In the genomic region with DNA sequence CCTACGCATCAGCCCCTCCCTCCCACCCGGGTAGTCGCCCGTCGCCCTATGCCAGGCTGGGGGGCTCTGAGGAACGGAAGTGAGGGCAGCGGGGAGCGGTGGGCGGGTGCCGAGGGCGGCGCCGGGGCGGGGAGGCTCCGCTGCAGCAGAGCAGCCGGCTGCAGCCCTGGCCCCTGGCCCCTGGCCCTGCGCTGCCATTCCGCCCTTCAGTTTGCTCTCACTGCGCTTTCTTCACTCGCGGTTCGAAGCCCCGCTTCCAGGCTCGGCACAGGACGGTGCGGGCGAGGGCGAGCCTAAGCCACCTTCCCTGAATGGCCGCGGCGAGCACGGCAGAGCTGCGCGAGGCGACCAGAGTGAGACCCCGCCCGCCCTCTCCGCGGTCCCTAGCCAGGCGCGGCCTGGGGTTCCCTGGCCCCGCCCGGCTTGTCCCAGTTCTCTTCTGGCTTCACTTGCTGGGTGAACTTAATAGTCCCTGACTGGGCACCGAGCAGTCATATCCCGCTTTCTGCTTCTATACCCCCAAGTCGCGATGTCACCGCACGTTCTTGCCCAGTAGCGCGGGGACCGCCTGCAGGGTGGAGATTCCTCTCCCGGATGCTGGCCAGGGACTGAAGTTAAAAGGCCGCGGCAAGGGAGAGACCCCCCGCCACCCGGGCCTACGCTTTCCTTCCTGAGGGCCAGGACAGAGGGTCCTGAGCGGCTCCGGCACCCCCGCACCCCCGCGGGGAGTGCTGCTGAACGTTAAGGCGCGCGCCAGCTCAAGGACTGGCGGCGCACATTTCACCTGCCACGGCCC, we compare ENCODE assay signal across 8 cellular contexts. TPM values are rescaled to one million over a fixed set of nuclear protein-coding genes. Genes with fewer than 3 reads are reported as not detected.
DNase-seq lines count a peak whose midpoint lies in the region; ATAC-seq, FAIRE-seq and TF ChIP-seq lines count a peak whose summit lies in the region.

No MANE protein-coding gene starts in this region.

- 3% methylated on average over 70 of the region's 70 CpGs for WGBS in liver
- 1 to 2% methylated on average over 24 to 59 of the region's 70 CpGs for WGBS in testis, 2 donors

- H3K9ac ChIP-seq in liver (ENCODE audit: low read depth in 1 of 2, low read length in 2 of 2): no peak overlapping the region

- H3K36me3 ChIP-seq in bronchial epithelial cell (ENCODE audit: control insufficient read depth, insufficient read depth, low read length) (no peaks in the 10 kb centered on the region), liver (ENCODE audit: control insufficient read depth in 4 of 4, insufficient read depth in 3 of 4, low read depth in 1 of 4, low read length in 3 of 4) (no peaks in the 10 kb centered on the region), testis (ENCODE audit: low read depth, missing control alignments) (no peaks in the 10 kb centered on the region)

- H3K36me3 Mint-ChIP-seq in T-helper 2 cell treated with Interferon-gamma antibody and Interleukin-4, amounts not matched to agents 5 μg/mL and 100 μg/mL, for 36 hours (ENCODE audit: low read depth): peaks cover 3% of the 10 kb centered on the region

- peaks cover 10% of the 10 kb centered on the region for H3K9me3 Mint-ChIP-seq in T-helper 2 cell treated with Interferon-gamma antibody and Interleukin-4, amounts not matched to agents 5 μg/mL and 100 μg/mL, for 36 hours

- no peak for TF ChIP-seq RAD21 in liver (IDR thresholded peaks at IDR 0.05)

- no peak for TF ChIP-seq POLR2A in testis (IDR thresholded peaks at IDR 0.05)

- H3K4me1 ChIP-seq in liver (ENCODE audit: control insufficient read depth in 4 of 4, insufficient read depth in 4 of 4, low read length in 3 of 4) (peaks cover 6 to 21% (median 14%) of the 10 kb centered on the region in 4 donors), testis (no peaks in the 10 kb centered on the region)

- intact Hi-C loops in testis (cut with DNase I; ENCODE audit: low total_unique reads): no loop called here

- no peaks in the 10 kb centered on the region for H3K9me3 ChIP-seq in liver (ENCODE audit: control insufficient read depth in 4 of 4, low read length in 3 of 4)
- H3K9me3 ChIP-seq in testis: no peaks in the 10 kb centered on the region

- H3K4me1 Mint-ChIP-seq in T-helper 2 cell treated with Interferon-gamma antibody and Interleukin-4, amounts not matched to agents 5 μg/mL and 100 μg/mL, for 36 hours (ENCODE audit: low read depth): peaks cover 9% of the 10 kb centered on the region

- H3K27ac Mint-ChIP-seq in T-helper 2 cell treated with Interferon-gamma antibody and Interleukin-4, amounts not matched to agents 5 μg/mL and 100 μg/mL, for 36 hours: no peak overlapping the region

- DNase-seq in T-helper 2 cell treated with Interferon-gamma antibody and Interleukin-4, amounts not matched to agents 5 μg/mL and 100 μg/mL, for 36 hours (ENCODE audit: low spot score): no peak
- DNase-seq in T-helper 2 cell (no peak), NCI-H526 (lab: John Stamatoyannopoulos, UW) (peak; percentile 65 to 75), bronchial epithelial cell (ENCODE audit: low read depth) (no peak), testis (peak; percentile 17), GM19238 (ENCODE audit: insufficient read length, low spot score) (no peak)

- H3K27ac ChIP-seq in liver (ENCODE audit: low read depth in 1 of 2, low read length in 2 of 2): no peak overlapping the region
- peak overlapping the region; percentile 41 to 57 for H3K27ac ChIP-seq in testis

- no peak for FAIRE-seq in bronchial epithelial cell (lab: Jason Lieb, UNC)

- H3K4me3 ChIP-seq in bronchial epithelial cell (ENCODE audit: low read depth, low read length): peak overlapping the region; percentile 83
- H3K4me3 ChIP-seq in liver (ENCODE audit: low read depth in 1 of 3, low read length in 3 of 3): peak overlapping the region; percentile 61 to 82 (median 72)
- H3K4me3 ChIP-seq in testis: peak overlapping the region; percentile 65 to 71

- H3K27me3 ChIP-seq in bronchial epithelial cell (ENCODE audit: control insufficient read depth, insufficient read depth, low read length) (peaks cover 16% of the 10 kb centered on the region), liver (ENCODE audit: control insufficient read depth in 4 of 4, insufficient read depth in 4 of 4, low read length in 3 of 4) (no peaks in the 10 kb centered on the region), testis (no peaks in the 10 kb centered on the region)

- ATAC-seq in HG02623 (IDR thresholded peaks at IDR 0.05; ENCODE audit: unreplicated experiment): peak; percentile 51

- H3K27me3 Mint-ChIP-seq in T-helper 2 cell treated with Interferon-gamma antibody and Interleukin-4, amounts not matched to agents 5 μg/mL and 100 μg/mL, for 36 hours (ENCODE audit: low read depth): peaks cover 67% of the 10 kb centered on the region

- TF ChIP-seq CTCF in bronchial epithelial cell (IDR thresholded peaks at IDR 0.05; ENCODE audit: insufficient read depth, low read length, severe bottlenecking) (no peak), liver (IDR thresholded peaks at IDR 0.05; ENCODE audit: low read depth, low read length, missing input control) (no peak), testis (IDR thresholded peaks at IDR 0.05) (no peak)

- peak overlapping the region; percentile 85 for H3K4me3 Mint-ChIP-seq in T-helper 2 cell treated with Interferon-gamma antibody and Interleukin-4, amounts not matched to agents 5 μg/mL and 100 μg/mL, for 36 hours

TF ChIP-seq in liver, 16 proteins besides CTCF, POLR2A, EP300 and RAD21:
- TF ChIP-seq NR2F2 (IDR thresholded peaks at IDR 0.05) (no peak), JUND (IDR thresholded peaks at IDR 0.05) (no peak), HNF4G (IDR thresholded peaks at IDR 0.05) (no peak), RXRA (IDR thresholded peaks at IDR 0.05) (no peak), EGR1 (IDR thresholded peaks at IDR 0.05; ENCODE audit: low read depth in 2 of 2) (no peak), GABPA (IDR thresholded peaks at IDR 0.05 in 1 of 2, conservative IDR thresholded peaks at IDR 0.05 in 1 of 2) (no peak), TAF1 (conservative IDR thresholded peaks at IDR 0.05) (no peak), SP1 (IDR thresholded peaks at IDR 0.05) (no peak), FOXA1 (IDR thresholded peaks at IDR 0.05) (no peak), HNF4A (conservative IDR thresholded peaks at IDR 0.05) (no peak)
- TF ChIP-seq, protein P1, sequence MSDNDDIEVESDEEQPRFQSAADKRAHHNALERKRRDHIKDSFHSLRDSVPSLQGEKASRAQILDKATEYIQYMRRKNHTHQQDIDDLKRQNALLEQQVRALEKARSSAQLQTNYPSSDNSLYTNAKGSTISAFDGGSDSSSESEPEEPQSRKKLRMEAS (IDR thresholded peaks at IDR 0.05): no peak
- TF ChIP-seq, protein P2, sequence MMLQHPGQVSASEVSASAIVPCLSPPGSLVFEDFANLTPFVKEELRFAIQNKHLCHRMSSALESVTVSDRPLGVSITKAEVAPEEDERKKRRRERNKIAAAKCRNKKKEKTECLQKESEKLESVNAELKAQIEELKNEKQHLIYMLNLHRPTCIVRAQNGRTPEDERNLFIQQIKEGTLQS (IDR thresholded peaks at IDR 0.05): no peak
- TF ChIP-seq, protein P3, sequence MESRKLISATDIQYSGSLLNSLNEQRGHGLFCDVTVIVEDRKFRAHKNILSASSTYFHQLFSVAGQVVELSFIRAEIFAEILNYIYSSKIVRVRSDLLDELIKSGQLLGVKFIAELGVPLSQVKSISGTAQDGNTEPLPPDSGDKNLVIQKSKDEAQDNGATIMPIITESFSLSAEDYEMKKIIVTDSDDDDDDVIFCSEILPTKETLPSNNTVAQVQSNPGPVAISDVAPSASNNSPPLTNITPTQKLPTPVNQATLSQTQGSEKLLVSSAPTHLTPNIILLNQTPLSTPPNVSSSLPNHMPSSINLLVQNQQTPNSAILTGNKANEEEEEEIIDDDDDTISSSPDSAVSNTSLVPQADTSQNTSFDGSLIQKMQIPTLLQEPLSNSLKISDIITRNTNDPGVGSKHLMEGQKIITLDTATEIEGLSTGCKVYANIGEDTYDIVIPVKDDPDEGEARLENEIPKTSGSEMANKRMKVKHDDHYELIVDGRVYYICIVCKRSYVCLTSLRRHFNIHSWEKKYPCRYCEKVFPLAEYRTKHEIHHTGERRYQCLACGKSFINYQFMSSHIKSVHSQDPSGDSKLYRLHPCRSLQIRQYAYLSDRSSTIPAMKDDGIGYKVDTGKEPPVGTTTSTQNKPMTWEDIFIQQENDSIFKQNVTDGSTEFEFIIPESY (IDR thresholded peaks at IDR 0.05): no peak
- TF ChIP-seq, protein P4, sequence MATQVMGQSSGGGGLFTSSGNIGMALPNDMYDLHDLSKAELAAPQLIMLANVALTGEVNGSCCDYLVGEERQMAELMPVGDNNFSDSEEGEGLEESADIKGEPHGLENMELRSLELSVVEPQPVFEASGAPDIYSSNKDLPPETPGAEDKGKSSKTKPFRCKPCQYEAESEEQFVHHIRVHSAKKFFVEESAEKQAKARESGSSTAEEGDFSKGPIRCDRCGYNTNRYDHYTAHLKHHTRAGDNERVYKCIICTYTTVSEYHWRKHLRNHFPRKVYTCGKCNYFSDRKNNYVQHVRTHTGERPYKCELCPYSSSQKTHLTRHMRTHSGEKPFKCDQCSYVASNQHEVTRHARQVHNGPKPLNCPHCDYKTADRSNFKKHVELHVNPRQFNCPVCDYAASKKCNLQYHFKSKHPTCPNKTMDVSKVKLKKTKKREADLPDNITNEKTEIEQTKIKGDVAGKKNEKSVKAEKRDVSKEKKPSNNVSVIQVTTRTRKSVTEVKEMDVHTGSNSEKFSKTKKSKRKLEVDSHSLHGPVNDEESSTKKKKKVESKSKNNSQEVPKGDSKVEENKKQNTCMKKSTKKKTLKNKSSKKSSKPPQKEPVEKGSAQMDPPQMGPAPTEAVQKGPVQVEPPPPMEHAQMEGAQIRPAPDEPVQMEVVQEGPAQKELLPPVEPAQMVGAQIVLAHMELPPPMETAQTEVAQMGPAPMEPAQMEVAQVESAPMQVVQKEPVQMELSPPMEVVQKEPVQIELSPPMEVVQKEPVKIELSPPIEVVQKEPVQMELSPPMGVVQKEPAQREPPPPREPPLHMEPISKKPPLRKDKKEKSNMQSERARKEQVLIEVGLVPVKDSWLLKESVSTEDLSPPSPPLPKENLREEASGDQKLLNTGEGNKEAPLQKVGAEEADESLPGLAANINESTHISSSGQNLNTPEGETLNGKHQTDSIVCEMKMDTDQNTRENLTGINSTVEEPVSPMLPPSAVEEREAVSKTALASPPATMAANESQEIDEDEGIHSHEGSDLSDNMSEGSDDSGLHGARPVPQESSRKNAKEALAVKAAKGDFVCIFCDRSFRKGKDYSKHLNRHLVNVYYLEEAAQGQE (IDR thresholded peaks at IDR 0.05): no peak
TF ChIP-seq in liver: peak in this region for 0.

RNA-seq across cellular contexts. Expression of a gene that starts 0.6 kb away (rescaled TPM):
- 0.53 and 0.77 TPM in 2 replicates for total RNA-seq in bronchial epithelial cell
- total RNA-seq in liver: under 1 TPM; 0.25 to 0.47 TPM
- polyA plus RNA-seq in liver: under 1 TPM; 0.16 to 0.19 TPM
- total RNA-seq in testis: 100 to 1,000 TPM; 106 to 289 TPM
- polyA plus RNA-seq in testis (ENCODE audit: insufficient read depth, low read depth, low replicate concordance): 384 TPM

Comparison
In these comparisons a context has a peak if more than half of its experiments do, and no peak if none do; other contexts are left out.
1. DNase-seq: peak in NCI-H526 (2 of 2) and testis (single experiment); none in T-helper 2 cell treated with Interferon-gamma antibody and Interleukin-4, amounts not matched to agents 5 μg/mL and 100 μg/mL, for 36 hours (single experiment), T-helper 2 cell (0 of 5), bronchial epithelial cell (single experiment) and GM19238 (single experiment).
2. H3K27ac ChIP-seq: peak in testis (2 of 2); none in liver (0 of 2).
3. RNA of a gene that starts 0.6 kb away (total RNA-seq): 106 to 289 TPM in testis; 0.53 to 0.77 TPM in bronchial epithelial cell and 0.25 to 0.47 TPM in liver; every median in the first group is over 10 times any median in the second.
4. Peak in every context shown above with its lines, with median percentiles within 50 percentile points of each other: H3K4me3 ChIP-seq.